In the genomic region with DNA sequence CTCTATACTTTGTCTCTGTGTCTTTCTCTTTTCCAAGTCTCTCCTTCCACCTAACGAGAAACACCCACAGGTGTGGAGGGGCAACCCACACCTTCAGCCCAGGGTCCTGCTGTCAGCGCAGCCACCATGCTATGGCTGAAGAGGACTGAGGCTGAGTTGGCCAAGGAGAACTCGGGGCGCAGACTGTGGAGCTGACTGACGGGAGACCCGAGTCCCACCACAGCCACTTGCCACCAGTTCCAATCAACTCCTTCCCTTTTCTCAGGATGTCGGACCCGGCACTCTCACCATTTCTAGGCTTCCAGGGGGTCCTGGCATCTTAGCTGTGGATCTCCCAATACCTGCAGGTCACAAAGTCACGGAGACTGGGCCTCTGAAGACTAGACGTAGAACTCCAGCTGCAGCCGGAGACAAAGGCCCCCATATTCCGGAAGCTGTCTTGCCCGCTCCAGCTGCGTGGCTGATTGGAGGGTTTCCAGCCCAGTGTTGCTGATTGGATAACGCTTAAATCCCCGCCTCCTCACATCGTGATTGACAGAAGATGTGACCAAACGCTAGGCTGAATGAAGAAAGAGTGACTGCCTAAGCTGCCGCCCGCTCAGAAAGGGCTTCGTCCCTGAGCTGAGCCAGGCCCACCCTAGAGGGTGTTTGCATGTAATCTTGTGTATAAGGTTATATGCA, we compare ENCODE assay signal across 8 cellular contexts.
DNase-seq lines count a peak whose midpoint lies in the region; ATAC-seq and TF ChIP-seq lines count a peak whose summit lies in the region.

No MANE protein-coding gene starts in this region.

- intact Hi-C loops in lower leg skin (cut with DNase I; ENCODE audit: low total_unique reads), result no loop called here

- no peaks in the 10 kb centered on the region for H3K9me3 Mint-ChIP-seq in central memory CD8-positive, alpha-beta T cell
- H3K9me3 Mint-ChIP-seq in WTC11, result peaks cover 75% of the 10 kb centered on the region

- POLR2A ChIA-PET in WTC11 (lab: Charles Lee), result no interaction called here

- no peak overlapping the region for H3K4me3 ChIP-seq in lower leg skin (ENCODE audit: low read depth, poor library complexity, severe bottlenecking)

- H3K36me3 Mint-ChIP-seq in central memory CD8-positive, alpha-beta T cell (ENCODE audit: insufficient read depth), result peaks cover 17% of the 10 kb centered on the region
- H3K36me3 Mint-ChIP-seq in WTC11, result peaks cover 63% of the 10 kb centered on the region

- TF ChIP-seq POLR2A in lower leg skin (IDR thresholded peaks at IDR 0.05), result no peak

- TF ChIP-seq CTCF in AG09319 (IDR thresholded peaks at IDR 0.05; ENCODE audit: low read depth, low read length) (no peak), lower leg skin (IDR thresholded peaks at IDR 0.05) (no peak), WTC11 (IDR thresholded peaks at IDR 0.05) (no peak)

- peak overlapping the region; percentile 99 for H3K27ac Mint-ChIP-seq in central memory CD8-positive, alpha-beta T cell (ENCODE audit: low read depth)
- H3K27ac Mint-ChIP-seq in WTC11, result no peak overlapping the region

- CTCF ChIA-PET in WTC11 (lab: Charles Lee), result no interaction called here

- H3K4me1 Mint-ChIP-seq in central memory CD8-positive, alpha-beta T cell, result peaks cover 28% of the 10 kb centered on the region
- no peaks in the 10 kb centered on the region for H3K4me1 Mint-ChIP-seq in WTC11

- peaks cover 4% of the 10 kb centered on the region for H3K27me3 Mint-ChIP-seq in central memory CD8-positive, alpha-beta T cell
- H3K27me3 Mint-ChIP-seq in WTC11 (ENCODE audit: low read depth), result peaks cover 24% of the 10 kb centered on the region

- H3K4me3 Mint-ChIP-seq in central memory CD8-positive, alpha-beta T cell, result peak overlapping the region; percentile 95
- no peak overlapping the region for H3K4me3 Mint-ChIP-seq in WTC11

- 22 to 74% methylated on average over 21 of the region's 21 CpGs for WGBS in lower leg skin, 2 donors

- DNase-seq in AG09319 (ENCODE audit: extremely low read depth, low read depth) (peak; percentile 81), lower leg skin (ENCODE audit: low spot score in 2 of 2) (peak; percentile 74 to 94), SIG-M5 treated with dmso at 0.1 percent for 504 hours (lab: John Stamatoyannopoulos, UW; ENCODE audit: unreplicated experiment) (no peak), WTC11 (ENCODE audit: low spot score) (no peak)
- peak; percentile 61 to 94 for DNase-seq in central memory CD8-positive, alpha-beta T cell (ENCODE audit: low spot score in 2 of 2)
- peak; percentile 58 to 84 (median 77) for DNase-seq in stimulated activated CD4-positive, alpha-beta T cell treated with anti-CD3 and anti-CD28 coated beads, TNF-alpha, amount 100 ng/mL, for 24 hours (ENCODE audit: low read depth in 3 of 3)

- ATAC-seq in HG03565 (IDR thresholded peaks at IDR 0.05; ENCODE audit: unreplicated experiment) (peak; percentile 87), WTC11 (no peak; the same call in 1 of the 2 replicates)
- ATAC-seq in activated CD4-positive, CD25-positive, alpha-beta regulatory T cell treated with anti-CD3 and anti-CD28 coated beads, Interleukin-2, amount 50 U/mL, for 24 hours, result peak; percentile 96 to 97
- peak; percentile 99 for ATAC-seq in central memory CD8-positive, alpha-beta T cell (replicated peaks; ENCODE audit: extremely low read depth, poor library complexity, severe bottlenecking)

TF ChIP-seq in WTC11, 78 proteins besides CTCF, POLR2A, EP300 and RAD21:
- no peak for TF ChIP-seq FOXK1 (CRISPR knock-in tag; IDR thresholded peaks at IDR 0.05)
- no peak for TF ChIP-seq ZNF396 (CRISPR knock-in tag; IDR thresholded peaks at IDR 0.05; ENCODE audit: borderline replicate concordance)
- TF ChIP-seq, protein P1, sequence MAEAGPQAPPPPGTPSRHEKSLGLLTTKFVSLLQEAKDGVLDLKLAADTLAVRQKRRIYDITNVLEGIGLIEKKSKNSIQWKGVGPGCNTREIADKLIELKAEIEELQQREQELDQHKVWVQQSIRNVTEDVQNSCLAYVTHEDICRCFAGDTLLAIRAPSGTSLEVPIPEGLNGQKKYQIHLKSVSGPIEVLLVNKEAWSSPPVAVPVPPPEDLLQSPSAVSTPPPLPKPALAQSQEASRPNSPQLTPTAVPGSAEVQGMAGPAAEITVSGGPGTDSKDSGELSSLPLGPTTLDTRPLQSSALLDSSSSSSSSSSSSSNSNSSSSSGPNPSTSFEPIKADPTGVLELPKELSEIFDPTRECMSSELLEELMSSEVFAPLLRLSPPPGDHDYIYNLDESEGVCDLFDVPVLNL (CRISPR knock-in tag; IDR thresholded peaks at IDR 0.05; ENCODE audit: borderline replicate concordance, low read depth), result no peak
- no peak for TF ChIP-seq TP53 (CRISPR knock-in tag; IDR thresholded peaks at IDR 0.05)
TF ChIP-seq in WTC11: peak in this region for 0.

Comparison
In these comparisons a context has a peak if more than half of its experiments do, and no peak if none do; other contexts are left out.
1. DNase-seq: peak in AG09319 (single experiment), central memory CD8-positive, alpha-beta T cell (2 of 2), lower leg skin (2 of 2) and stimulated activated CD4-positive, alpha-beta T cell treated with anti-CD3 and anti-CD28 coated beads, TNF-alpha, amount 100 ng/mL, for 24 hours (3 of 3); none in SIG-M5 treated with dmso at 0.1 percent for 504 hours (single experiment) and WTC11 (single experiment).